Comparison of ENCODE assay signal across 1 cellular context in genomic region chr15:58546635-58547627, GRCh38.
TF ChIP-seq lines count a peak whose summit lies in the region.

No MANE protein-coding gene starts in this region.

TF ChIP-seq in IMR-90, 13 proteins besides CTCF, POLR2A, EP300 and RAD21 (continued from another document):
- TF ChIP-seq NFE2L2 (IDR thresholded peaks at IDR 0.05; ENCODE audit: low read depth, low read length) (no peak), CEBPB (IDR thresholded peaks at IDR 0.05; ENCODE audit: low read depth, low read length) (peak; percentile 52; the same call in 1 of the 2 replicates), MAZ (IDR thresholded peaks at IDR 0.05; ENCODE audit: borderline replicate concordance, low read depth, low read length) (no peak)
TF ChIP-seq in IMR-90: peak in this region for 4.
